ENCODE assay signal across 18 cellular contexts in the genomic region with DNA sequence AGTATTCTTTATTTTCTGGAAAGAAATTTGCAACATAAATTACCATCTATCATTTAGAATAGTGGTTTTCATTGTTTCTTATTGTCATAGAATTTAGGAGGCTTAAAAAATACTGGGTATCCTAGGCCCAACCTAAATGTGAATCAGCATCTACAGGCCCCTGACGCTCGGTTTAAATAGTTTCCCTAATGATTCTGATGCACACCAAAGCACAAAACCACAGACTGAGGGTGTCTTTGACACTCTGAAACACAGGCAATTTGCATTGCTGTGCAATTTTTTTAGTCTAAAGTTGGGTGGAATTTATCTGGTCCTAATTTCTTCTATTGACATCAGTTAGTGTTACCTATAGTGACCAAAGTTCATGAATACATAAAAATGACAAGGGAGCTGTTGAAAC.
DNase-seq lines count a peak whose midpoint lies in the region; ATAC-seq and TF ChIP-seq lines count a peak whose summit lies in the region.
"Had no signal": no experiment of that assay in that cellular context is flagged by ENCODE, and none has a peak within 500 bp of the region (broad histone marks: within the 10 kb centered on the region; RNA-seq: fewer than 3 reads in every experiment).

No MANE protein-coding gene starts in this region.

- H3K4me1 Mint-ChIP-seq in natural killer cell (peaks cover 33 to 51% of the 10 kb centered on the region in 2 donors), immature natural killer cell (peaks cover 37 to 39% of the 10 kb centered on the region in 2 donors)
- H3K4me1 Mint-ChIP-seq in natural killer cell treated with Interleukin-12 subunit alpha and Interleukin-12 subunit beta and Interleukin-15 and Interleukin-18, amount 100 ng/mL, for 72 hours (ENCODE audit: low read depth in 2 of 2), result peaks cover 29 to 32% of the 10 kb centered on the region in 2 donors
- H3K4me1 Mint-ChIP-seq: B cell had no signal

- ATAC-seq in natural killer cell, result peak; percentile 54 to 94 (median 87)
- ATAC-seq in natural killer cell treated with Interleukin-12 subunit alpha and Interleukin-12 subunit beta and Interleukin-15 and Interleukin-18, amount 100 ng/mL, for 72 hours, result no peak
- ATAC-seq in GM19324 (IDR thresholded peaks at IDR 0.05; ENCODE audit: low FRiP score, unreplicated experiment), result no peak
- ATAC-seq: A549; CD8-positive, alpha-beta T cell had no signal

- H3K9me2 ChIP-seq in OCI-LY1 (ENCODE audit: low read depth, low read length), result no peaks in the 10 kb centered on the region

- H3K9me3 ChIP-seq in OCI-LY1 (ENCODE audit: low read length), result peaks cover 14% of the 10 kb centered on the region
- H3K9me3 ChIP-seq: A549, Caco-2 had no signal

- no peaks in the 10 kb centered on the region for H3K79me2 ChIP-seq in OCI-LY1 (ENCODE audit: insufficient read depth, low read length)

- H3K4me1 ChIP-seq in OCI-LY1 (ENCODE audit: insufficient read depth, low read length, severe bottlenecking), result peaks cover 56% of the 10 kb centered on the region
- H3K4me1 ChIP-seq: A549, Caco-2 had no signal

- no peaks in the 10 kb centered on the region for H3K27me3 ChIP-seq in OCI-LY1 (ENCODE audit: insufficient read depth, low read length)
- H3K27me3 ChIP-seq: BLaER1 treated with 17β-estradiol and CSF1 and Interleukin-3, amounts not matched to agents 10 nM and 100 nM had no signal

- H3K36me3 ChIP-seq in OCI-LY1 (ENCODE audit: insufficient read depth, low read length), result no peaks in the 10 kb centered on the region; the same call in 1 of the 2 replicates
- H3K36me3 ChIP-seq: BLaER1 treated with 17β-estradiol and CSF1 and Interleukin-3, amounts not matched to agents 10 nM and 100 nM had no signal

- TF ChIP-seq CTCF in natural killer cell (IDR thresholded peaks at IDR 0.05) (no peak), OCI-LY1 (IDR thresholded peaks at IDR 0.05; ENCODE audit: low read length) (no peak)

- H4K20me1 ChIP-seq in OCI-LY1 (ENCODE audit: insufficient read depth, low read length), result no peaks in the 10 kb centered on the region
- H4K20me1 ChIP-seq: BLaER1 treated with 17β-estradiol and CSF1 and Interleukin-3, amounts not matched to agents 10 nM and 100 nM had no signal

- H3K9ac ChIP-seq in OCI-LY1 (ENCODE audit: low read length), result peak overlapping the region; percentile 84; the same call in 1 of the 2 replicates
- H3K9ac ChIP-seq: BLaER1 treated with 17β-estradiol and CSF1 and Interleukin-3, amounts not matched to agents 10 nM and 100 nM had no signal

- H3F3A ChIP-seq in OCI-LY1 (ENCODE audit: insufficient read depth, low read length), result no peaks in the 10 kb centered on the region

- intact Hi-C loops in natural killer cell (cut with micrococcal nuclease), result loop anchor here (2.0 kb wide), 1 partner anchor 41 kb away; no protein-coding TSS in a partner anchor

- H3K9me3 Mint-ChIP-seq in natural killer cell, result no peaks in the 10 kb centered on the region
- peaks cover 3% of the 10 kb centered on the region for H3K9me3 Mint-ChIP-seq in natural killer cell treated with Interleukin-12 subunit alpha and Interleukin-12 subunit beta and Interleukin-15 and Interleukin-18, amount 100 ng/mL, for 72 hours
- no peaks in the 10 kb centered on the region for H3K9me3 Mint-ChIP-seq in immature natural killer cell
- H3K9me3 Mint-ChIP-seq: CD4-positive, alpha-beta T cell; CD8-positive, alpha-beta T cell had no signal

- peak overlapping the region; percentile 63; the same call in 1 of the 2 replicates for H3K4me2 ChIP-seq in OCI-LY1 (ENCODE audit: low read length)
- H3K4me2 ChIP-seq: A549; BLaER1 treated with 17β-estradiol and CSF1 and Interleukin-3, amounts not matched to agents 10 nM and 100 nM had no signal

- H3K27ac ChIP-seq in OCI-LY1 (ENCODE audit: low read depth, low read length, poor library complexity, severe bottlenecking), result peak overlapping the region; percentile 100
- H3K27ac ChIP-seq: 22Rv1; A549; BLaER1 treated with 17β-estradiol and CSF1 and Interleukin-3, amounts not matched to agents 10 nM and 100 nM; C4-2B had no signal

- H3K4me3 ChIP-seq in OCI-LY1 (ENCODE audit: low read depth, low read length, poor library complexity, severe bottlenecking), result no peak overlapping the region
- H3K4me3 ChIP-seq: A549; BLaER1 treated with 17β-estradiol and CSF1 and Interleukin-3, amounts not matched to agents 10 nM and 100 nM had no signal

- H3K36me3 Mint-ChIP-seq in natural killer cell (no peaks in the 10 kb centered on the region), immature natural killer cell (no peaks in the 10 kb centered on the region)
- no peaks in the 10 kb centered on the region for H3K36me3 Mint-ChIP-seq in natural killer cell treated with Interleukin-12 subunit alpha and Interleukin-12 subunit beta and Interleukin-15 and Interleukin-18, amount 100 ng/mL, for 72 hours
- H3K36me3 Mint-ChIP-seq: CD8-positive, alpha-beta T cell had no signal

- peak overlapping the region; percentile 57 to 84 for H3K27ac Mint-ChIP-seq in natural killer cell
- peak overlapping the region in 1 of 2 donors; percentile 35 for H3K27ac Mint-ChIP-seq in natural killer cell treated with Interleukin-12 subunit alpha and Interleukin-12 subunit beta and Interleukin-15 and Interleukin-18, amount 100 ng/mL, for 72 hours
- H3K27ac Mint-ChIP-seq in immature natural killer cell, result peak overlapping the region in 5 of 6 donors; percentile 49 to 70 (median 68)
- H3K27ac Mint-ChIP-seq: B cell; CD4-positive, alpha-beta T cell; CD8-positive, alpha-beta T cell had no signal

- no peaks in the 10 kb centered on the region for H3K27me3 Mint-ChIP-seq in natural killer cell (ENCODE audit: low read depth in 2 of 2)
- H3K27me3 Mint-ChIP-seq in natural killer cell treated with Interleukin-12 subunit alpha and Interleukin-12 subunit beta and Interleukin-15 and Interleukin-18, amount 100 ng/mL, for 72 hours, result no peaks in the 10 kb centered on the region
- no peaks in the 10 kb centered on the region for H3K27me3 Mint-ChIP-seq in immature natural killer cell (ENCODE audit: low read depth in 3 of 3)
- H3K27me3 Mint-ChIP-seq: B cell; CD4-positive, alpha-beta T cell had no signal

- peak overlapping the region; percentile 66 for H3K4me3 Mint-ChIP-seq in natural killer cell
- H3K4me3 Mint-ChIP-seq in natural killer cell treated with Interleukin-12 subunit alpha and Interleukin-12 subunit beta and Interleukin-15 and Interleukin-18, amount 100 ng/mL, for 72 hours, result no peak overlapping the region
- peak overlapping the region in 4 of 5 donors; percentile 23 to 56 (median 34) for H3K4me3 Mint-ChIP-seq in immature natural killer cell
- H3K4me3 Mint-ChIP-seq: B cell; CD4-positive, alpha-beta T cell; CD8-positive, alpha-beta T cell had no signal

- no peak overlapping the region for H2AFZ ChIP-seq in OCI-LY1 (ENCODE audit: low read length)

- DNase-seq in natural killer cell, result no peak
- DNase-seq in natural killer cell treated with Interleukin-12 subunit alpha and Interleukin-12 subunit beta and Interleukin-15 and Interleukin-18, amount 100 ng/mL, for 72 hours (ENCODE audit: low spot score), result no peak
- peak; percentile 14 to 43 (median 23) for DNase-seq in immature natural killer cell
- DNase-seq in NCI-H128 (lab: John Stamatoyannopoulos, UW; ENCODE audit: unreplicated experiment), result no peak
- DNase-seq: AML-193; Caco-2; Calu3; CD4-positive, alpha-beta T cell; CD8-positive, alpha-beta T cell; DMS79 treated with DMSO at 0.1 percent for 48 hours; GF-D8 had no signal

Comparison
In these comparisons a context has a peak if more than half of its experiments do, and no peak if none do; other contexts are left out.
1. ATAC-seq: peak in natural killer cell (3 of 3); none in natural killer cell treated with Interleukin-12 subunit alpha and Interleukin-12 subunit beta and Interleukin-15 and Interleukin-18, amount 100 ng/mL, for 72 hours (0 of 2) and GM19324 (single experiment).
2. DNase-seq: peak in immature natural killer cell (3 of 3); none in natural killer cell (single experiment), natural killer cell treated with Interleukin-12 subunit alpha and Interleukin-12 subunit beta and Interleukin-15 and Interleukin-18, amount 100 ng/mL, for 72 hours (single experiment) and NCI-H128 (single experiment).